In the genomic region with DNA sequence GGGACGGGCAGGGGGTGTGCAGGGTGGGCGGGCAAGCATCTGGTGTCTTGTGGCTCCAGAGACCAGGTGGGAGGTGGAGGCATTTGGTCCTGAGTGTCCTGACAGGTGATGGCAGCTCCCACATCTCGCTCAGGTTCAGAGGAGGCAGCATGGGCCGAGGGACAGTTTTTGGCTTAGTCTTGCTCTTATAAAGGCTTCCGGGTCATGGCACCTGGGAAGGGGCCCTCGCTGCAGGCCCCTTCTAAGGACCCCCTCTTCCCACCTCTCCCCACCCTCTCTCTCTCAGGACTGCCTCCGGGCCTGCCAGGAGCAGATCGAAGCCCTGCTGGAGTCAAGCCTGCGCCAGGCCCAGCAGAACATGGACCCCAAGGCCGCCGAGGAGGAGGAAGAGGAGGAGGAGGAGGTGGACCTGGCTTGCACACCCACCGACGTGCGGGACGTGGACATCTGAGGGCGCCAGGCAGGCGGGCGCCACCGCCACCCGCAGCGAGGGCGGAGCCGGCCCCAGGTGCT, we compare ENCODE assay signal across 17 cellular contexts. TPM values are rescaled to one million over a fixed set of nuclear protein-coding genes. Genes with fewer than 3 reads are reported as not detected.
A peak's percentile ranks its signal among the peaks of the same experiment; 100 is the strongest.
DNase-seq lines count a peak whose midpoint lies in the region; ATAC-seq and TF ChIP-seq lines count a peak whose summit lies in the region.
"Had no signal": no experiment of that assay in that cellular context is flagged by ENCODE, and none has a peak within 500 bp of the region (broad histone marks: within the 10 kb centered on the region; RNA-seq: fewer than 3 reads in every experiment).

No MANE protein-coding gene starts in this region.

- intact Hi-C loops in natural killer cell (cut with micrococcal nuclease): no loop called here
- intact Hi-C loops in mucosa of descending colon (cut with DNase I, micrococcal nuclease): no loop called here

- TF ChIP-seq CTCF in natural killer cell (IDR thresholded peaks at IDR 0.05): no peak
- no peak for TF ChIP-seq CTCF in mucosa of descending colon (IDR thresholded peaks at IDR 0.05)

- no peaks in the 10 kb centered on the region for H3K27me3 Mint-ChIP-seq in natural killer cell treated with Interleukin-12 subunit alpha and Interleukin-12 subunit beta and Interleukin-15 and Interleukin-18, amount 100 ng/mL, for 72 hours
- H3K27me3 Mint-ChIP-seq in natural killer cell (ENCODE audit: low read depth in 2 of 2): no peaks in the 10 kb centered on the region

- DNase-seq in natural killer cell treated with Interleukin-12 subunit alpha and Interleukin-12 subunit beta and Interleukin-15 and Interleukin-18, amount 100 ng/mL, for 72 hours (ENCODE audit: low spot score): peak; percentile 47
- DNase-seq in natural killer cell: no peak
- peak; percentile 26 for DNase-seq in SW480 (ENCODE audit: low spot score)
- DNase-seq in mucosa of descending colon: peak in 2 of 3 donors; percentile 9 to 42
- DNase-seq in kidney glomerular epithelial cell (lab: John Stamatoyannopoulos, UW): no peak
- DNase-seq in substantia nigra (lab: John Stamatoyannopoulos, UW): no peak
- DNase-seq in COLO668 (lab: John Stamatoyannopoulos, UW; ENCODE audit: unreplicated experiment): no peak
- DNase-seq: GF-D8, NCI-H187, NCI-H446, NCI-H69, OCI-M1, SJCRH30 had no signal

- no peak for ATAC-seq in natural killer cell treated with Interleukin-12 subunit alpha and Interleukin-12 subunit beta and Interleukin-15 and Interleukin-18, amount 100 ng/mL, for 72 hours
- ATAC-seq in natural killer cell (no peak), mucosa of descending colon (no peak), GM19467 (IDR thresholded peaks at IDR 0.05; ENCODE audit: unreplicated experiment) (no peak)

- no peak overlapping the region for H3K4me3 Mint-ChIP-seq in natural killer cell treated with Interleukin-12 subunit alpha and Interleukin-12 subunit beta and Interleukin-15 and Interleukin-18, amount 100 ng/mL, for 72 hours
- H3K4me3 Mint-ChIP-seq in natural killer cell: no peak overlapping the region

- no peak overlapping the region for H3K27ac Mint-ChIP-seq in natural killer cell treated with Interleukin-12 subunit alpha and Interleukin-12 subunit beta and Interleukin-15 and Interleukin-18, amount 100 ng/mL, for 72 hours
- no peak overlapping the region for H3K27ac Mint-ChIP-seq in natural killer cell

- no peaks in the 10 kb centered on the region for H3K4me1 ChIP-seq in mucosa of descending colon (ENCODE audit: low read depth)
- H3K4me1 ChIP-seq: HAP-1, SJCRH30 had no signal

- H3K4me3 ChIP-seq in mucosa of descending colon: no peak overlapping the region
- H3K4me3 ChIP-seq: HAP-1, SJCRH30 had no signal

- no peak overlapping the region for H3K27ac ChIP-seq in substantia nigra (ENCODE audit: low read depth, low read length, poor library complexity, severe bottlenecking)
- H3K27ac ChIP-seq: SJCRH30 had no signal

- no peaks in the 10 kb centered on the region for H3K9me3 ChIP-seq in mucosa of descending colon
- H3K9me3 ChIP-seq: HAP-1, SJCRH30 had no signal

- no peaks in the 10 kb centered on the region for H3K36me3 Mint-ChIP-seq in natural killer cell treated with Interleukin-12 subunit alpha and Interleukin-12 subunit beta and Interleukin-15 and Interleukin-18, amount 100 ng/mL, for 72 hours
- no peaks in the 10 kb centered on the region for H3K36me3 Mint-ChIP-seq in natural killer cell

- no peaks in the 10 kb centered on the region for H3K4me1 Mint-ChIP-seq in natural killer cell treated with Interleukin-12 subunit alpha and Interleukin-12 subunit beta and Interleukin-15 and Interleukin-18, amount 100 ng/mL, for 72 hours (ENCODE audit: low read depth in 2 of 2)
- no peaks in the 10 kb centered on the region for H3K4me1 Mint-ChIP-seq in natural killer cell

- no peaks in the 10 kb centered on the region for H3K36me3 ChIP-seq in mucosa of descending colon (ENCODE audit: low read depth)
- H3K36me3 ChIP-seq: HAP-1 had no signal

- no peaks in the 10 kb centered on the region for H3K9me3 Mint-ChIP-seq in natural killer cell treated with Interleukin-12 subunit alpha and Interleukin-12 subunit beta and Interleukin-15 and Interleukin-18, amount 100 ng/mL, for 72 hours
- H3K9me3 Mint-ChIP-seq in natural killer cell: no peaks in the 10 kb centered on the region

RNA-seq across cellular contexts. Expression of a gene that starts 9.9 kb away (rescaled TPM):
- under 1 TPM in 1 of 2 donors, not detected in 1; 0.67 TPM for total RNA-seq in natural killer cell treated with Interleukin-12 subunit alpha and Interleukin-12 subunit beta and Interleukin-15 and Interleukin-18, amount 100 ng/mL, for 72 hours
- total RNA-seq in natural killer cell (1 to 10 TPM; 1.4 to 2.3 (median 2.3) TPM), mucosa of descending colon (10 to 100 TPM; 44.6 to 82.4 (median 58.9) TPM)

RNA-seq across cellular contexts. Expression of a gene that starts 24.3 kb away (rescaled TPM):
- 10 to 100 TPM; 23.4 to 37.7 TPM for total RNA-seq in natural killer cell treated with Interleukin-12 subunit alpha and Interleukin-12 subunit beta and Interleukin-15 and Interleukin-18, amount 100 ng/mL, for 72 hours
- total RNA-seq in natural killer cell (10 to 100 TPM; 23.2 to 33.5 (median 25.3) TPM), mucosa of descending colon (10 to 100 TPM; 21.8 to 30.5 (median 22.4) TPM)

RNA-seq across cellular contexts. Expression of a gene that starts 52.9 kb away (rescaled TPM):
- total RNA-seq in natural killer cell treated with Interleukin-12 subunit alpha and Interleukin-12 subunit beta and Interleukin-15 and Interleukin-18, amount 100 ng/mL, for 72 hours: not detected
- total RNA-seq in natural killer cell: not detected
- not detected for total RNA-seq in mucosa of descending colon
- total RNA-seq: Daoy, RPMI7951, SJCRH30 had no signal

Comparison
In these comparisons a context has a peak if more than half of its experiments do, and no peak if none do; other contexts are left out.
1. DNase-seq: peak in natural killer cell treated with Interleukin-12 subunit alpha and Interleukin-12 subunit beta and Interleukin-15 and Interleukin-18, amount 100 ng/mL, for 72 hours (single experiment), SW480 (single experiment) and mucosa of descending colon (2 of 3); none in natural killer cell (single experiment), kidney glomerular epithelial cell (single experiment), substantia nigra (0 of 49) and COLO668 (single experiment).
2. RNA of a gene that starts 9.9 kb away (total RNA-seq): 44.6 to 82.4 TPM in mucosa of descending colon; 1.4 to 2.3 TPM in natural killer cell and 0.67 TPM in natural killer cell treated with Interleukin-12 subunit alpha and Interleukin-12 subunit beta and Interleukin-15 and Interleukin-18, amount 100 ng/mL, for 72 hours; every median in the first group is over 10 times any median in the second.